8 cellular contexts compared by ENCODE assay signal in the genomic region with DNA sequence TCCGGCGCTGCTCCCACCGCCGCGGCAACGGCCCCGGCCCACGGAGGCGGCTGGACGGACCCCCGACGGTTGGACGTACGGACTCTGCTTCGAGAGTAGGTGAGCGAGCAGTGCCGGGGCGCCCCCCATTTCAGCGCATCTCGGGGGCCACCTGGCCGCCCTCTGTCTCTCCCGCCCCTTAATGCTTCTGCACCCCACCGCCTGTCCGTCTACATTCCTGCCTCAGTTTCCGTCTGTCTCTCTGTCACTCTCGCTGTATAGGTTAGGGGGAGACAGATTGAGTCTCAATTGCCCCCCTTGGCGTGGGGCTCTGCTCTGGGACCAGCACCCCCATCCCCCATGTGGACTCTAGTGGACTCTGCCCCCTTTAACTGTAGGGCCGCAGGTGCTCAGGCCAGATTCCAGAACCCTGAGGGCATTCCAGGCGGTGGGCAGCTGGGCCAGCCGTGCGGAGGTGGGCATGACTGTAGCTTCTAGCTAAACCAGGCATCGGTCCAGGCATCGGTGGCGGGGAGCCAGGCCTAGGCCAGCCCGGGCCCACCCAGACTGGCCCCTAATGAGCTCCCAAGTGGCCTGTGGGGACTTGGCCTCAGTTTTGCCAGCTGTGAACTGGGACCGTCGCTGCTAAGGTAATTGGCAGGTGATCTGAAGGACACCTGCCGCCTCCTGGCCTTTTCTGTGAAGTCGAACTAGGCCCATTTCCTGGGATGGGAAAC. TPM values are rescaled to one million over a fixed set of nuclear protein-coding genes. Genes with fewer than 3 reads are reported as not detected.
DNase-seq lines count a peak whose midpoint lies in the region; ATAC-seq, FAIRE-seq and TF ChIP-seq lines count a peak whose summit lies in the region.

No MANE protein-coding gene starts in this region.

- peaks cover 18% of the 10 kb centered on the region for H3K27me3 Mint-ChIP-seq in GM23338 (ENCODE audit: insufficient read depth, low read depth, poor library complexity)
- H3K27me3 Mint-ChIP-seq in endothelial cell (ENCODE audit: unreplicated experiment), result peaks cover 15% of the 10 kb centered on the region

- H3K9ac ChIP-seq in neural cell (ENCODE audit: low read length), result peak overlapping the region; percentile 53

- no peak for TF ChIP-seq RAD21 in neural cell (conservative IDR thresholded peaks at IDR 0.05)

- in situ Hi-C loops in Panc1 (cut with HindIII; ENCODE audit: low pct_unique_long_range_greater_than_20kb, low sequenced_read_pairs), result no loop called here

- H3K9me2 ChIP-seq in GM23338 (ENCODE audit: insufficient read depth), result no peaks in the 10 kb centered on the region
- no peaks in the 10 kb centered on the region for H3K9me2 ChIP-seq in neural cell (ENCODE audit: insufficient read depth, low read length)

- no peak overlapping the region for H3K27ac ChIP-seq in GM23338 (ENCODE audit: low read depth)
- H3K27ac ChIP-seq in Panc1 (ENCODE audit: low read length), result peak overlapping the region; percentile 66
- no peak overlapping the region for H3K27ac ChIP-seq in neural cell (ENCODE audit: low read length)

- TF ChIP-seq EP300 in neural cell (conservative IDR thresholded peaks at IDR 0.05; ENCODE audit: poor library complexity, severe bottlenecking), result no peak

- H3K4me2 ChIP-seq in GM23338 (peak overlapping the region; percentile 91), neural cell (ENCODE audit: low read length) (no peak overlapping the region)

- POLR2A ChIA-PET in Panc1 (lab: Charles Lee), result no interaction called here

- H2AFZ ChIP-seq in GM23338 (peak overlapping the region; percentile 93), neural cell (ENCODE audit: low read depth, low read length) (peak overlapping the region; percentile 19)

- H3K4me3 Mint-ChIP-seq in GM23338, result peak overlapping the region; percentile 80
- H3K4me3 Mint-ChIP-seq in endothelial cell (ENCODE audit: unreplicated experiment), result peak overlapping the region; percentile 98

- FAIRE-seq in urothelium cell line (lab: Jason Lieb, UNC), result no peak

- no TSS peak for BruUV-seq in Panc1 (replicated peaks; lab: Mats Ljungman, UMichigan)

- H3K4me1 Mint-ChIP-seq in GM23338, result peaks cover 6% of the 10 kb centered on the region
- H3K4me1 Mint-ChIP-seq in endothelial cell (ENCODE audit: unreplicated experiment), result peaks cover 23% of the 10 kb centered on the region

- H3K27me3 ChIP-seq in GM23338 (ENCODE audit: insufficient read depth), result peaks cover 16% of the 10 kb centered on the region
- no peaks in the 10 kb centered on the region for H3K27me3 ChIP-seq in Panc1 (ENCODE audit: control insufficient read depth, insufficient read depth, low read length)
- peaks cover 8% of the 10 kb centered on the region for H3K27me3 ChIP-seq in neural cell (ENCODE audit: insufficient read depth, low read depth, low read length)

- peak overlapping the region; percentile 75 for H3K4me3 ChIP-seq in GM23338
- H3K4me3 ChIP-seq in Panc1 (ENCODE audit: low read depth in 2 of 2, low read length in 2 of 2), result peak overlapping the region; percentile 61 to 74
- H3K4me3 ChIP-seq in neural cell (ENCODE audit: low read length), result peak overlapping the region; percentile 63

- H3K79me2 ChIP-seq in GM23338 (replicated peaks; ENCODE audit: insufficient read depth), result no peaks in the 10 kb centered on the region
- no peaks in the 10 kb centered on the region for H3K79me2 ChIP-seq in neural cell (replicated peaks; ENCODE audit: insufficient read depth, low read length)

- peaks cover 5% of the 10 kb centered on the region; the same call in 1 of the 2 replicates for H3K4me1 ChIP-seq in GM23338 (ENCODE audit: insufficient read depth)
- H3K4me1 ChIP-seq in Panc1 (ENCODE audit: control insufficient read depth, insufficient read depth, low read length), result peaks cover 3% of the 10 kb centered on the region

- no peaks in the 10 kb centered on the region for H4K20me1 ChIP-seq in GM23338 (replicated peaks; ENCODE audit: insufficient read depth)
- no peaks in the 10 kb centered on the region for H4K20me1 ChIP-seq in neural cell (ENCODE audit: insufficient read depth)

- H3K9me3 ChIP-seq in Panc1 (ENCODE audit: control insufficient read depth, insufficient read depth, low read depth, low read length) (no peaks in the 10 kb centered on the region), neural cell (ENCODE audit: low read length) (no peaks in the 10 kb centered on the region)

- H3K9me3 Mint-ChIP-seq in GM23338 (no peaks in the 10 kb centered on the region), endothelial cell (ENCODE audit: unreplicated experiment) (no peaks in the 10 kb centered on the region)

- H3K36me3 Mint-ChIP-seq in GM23338 (ENCODE audit: low read depth) (no peaks in the 10 kb centered on the region), endothelial cell (ENCODE audit: low read depth, unreplicated experiment) (no peaks in the 10 kb centered on the region)

- H3K36me3 ChIP-seq in GM23338 (ENCODE audit: insufficient read depth) (no peaks in the 10 kb centered on the region), Panc1 (ENCODE audit: control insufficient read depth, insufficient read depth, low read length) (peaks cover 4% of the 10 kb centered on the region; the same call in 1 of the 2 replicates), neural cell (ENCODE audit: insufficient read depth, low read length) (no peaks in the 10 kb centered on the region)

- intact Hi-C loops in Panc1 (cut with micrococcal nuclease; ENCODE audit: unreplicated experiment), result loop anchor here (5.0 kb wide), 1 partner anchor 62 kb away; no protein-coding TSS in a partner anchor

- no peak overlapping the region for H3K27ac Mint-ChIP-seq in GM23338
- peak overlapping the region; percentile 75 for H3K27ac Mint-ChIP-seq in endothelial cell (ENCODE audit: unreplicated experiment)

- peak; percentile 44 for DNase-seq in D341Med (ENCODE audit: low spot score)
- DNase-seq in GM23338 (ENCODE audit: low spot score), result no peak
- no peak for DNase-seq in Panc1 (ENCODE audit: low read depth, low spot score)
- no peak for DNase-seq in endothelial cell (ENCODE audit: low spot score)
- no peak for DNase-seq in urothelium cell line (ENCODE audit: low spot score)
- DNase-seq in DMS114 treated with DMSO at 0.1 percent for 48 hours (lab: John Stamatoyannopoulos, UW; ENCODE audit: unreplicated experiment), result no peak
- no peak for DNase-seq in NCI-H128 (lab: John Stamatoyannopoulos, UW; ENCODE audit: unreplicated experiment)

- H3F3A ChIP-seq in GM23338 (replicated peaks; ENCODE audit: low read depth), result peaks cover 11% of the 10 kb centered on the region
- no peaks in the 10 kb centered on the region for H3F3A ChIP-seq in neural cell (ENCODE audit: insufficient read depth, low read length, poor library complexity, severe bottlenecking)

- ATAC-seq in GM23338 (no peak), Panc1 (peak; percentile 5; the same call in 1 of the 2 replicates)

- CTCF ChIA-PET in Panc1 (lab: Charles Lee), result no interaction called here

- TF ChIP-seq CTCF in GM23338 (conservative IDR thresholded peaks at IDR 0.05; ENCODE audit: low read depth in 2 of 2) (no peak), Panc1 (IDR thresholded peaks at IDR 0.05) (no peak), endothelial cell (IDR thresholded peaks at IDR 0.05; ENCODE audit: unreplicated experiment) (no peak), neural cell (IDR thresholded peaks at IDR 0.05; ENCODE audit: poor library complexity, severe bottlenecking) (no peak)

TF ChIP-seq in GM23338, 12 proteins besides CTCF, POLR2A, EP300 and RAD21:
- 0 out of 2 replicates have a peak, but pooled peaks have one; percentile 17 for TF ChIP-seq POLR2AphosphoS5 (IDR thresholded peaks at IDR 0.05; ENCODE audit: low read depth)
- TF ChIP-seq STAT1 (IDR thresholded peaks at IDR 0.05; ENCODE audit: unreplicated experiment), result no peak

TF ChIP-seq in neural cell, 6 proteins besides CTCF, POLR2A, EP300 and RAD21:
- TF ChIP-seq SMC3 (conservative IDR thresholded peaks at IDR 0.05; ENCODE audit: poor library complexity) (no peak), EZH2 (IDR thresholded peaks at IDR 0.05; ENCODE audit: borderline replicate concordance, insufficient read depth, low read length, poor library complexity, severe bottlenecking) (no peak), POLR2AphosphoS5 (IDR thresholded peaks at IDR 0.05) (no peak), TAF1 (IDR thresholded peaks at IDR 0.05; ENCODE audit: low read depth) (no peak)
- TF ChIP-seq, protein P1, sequence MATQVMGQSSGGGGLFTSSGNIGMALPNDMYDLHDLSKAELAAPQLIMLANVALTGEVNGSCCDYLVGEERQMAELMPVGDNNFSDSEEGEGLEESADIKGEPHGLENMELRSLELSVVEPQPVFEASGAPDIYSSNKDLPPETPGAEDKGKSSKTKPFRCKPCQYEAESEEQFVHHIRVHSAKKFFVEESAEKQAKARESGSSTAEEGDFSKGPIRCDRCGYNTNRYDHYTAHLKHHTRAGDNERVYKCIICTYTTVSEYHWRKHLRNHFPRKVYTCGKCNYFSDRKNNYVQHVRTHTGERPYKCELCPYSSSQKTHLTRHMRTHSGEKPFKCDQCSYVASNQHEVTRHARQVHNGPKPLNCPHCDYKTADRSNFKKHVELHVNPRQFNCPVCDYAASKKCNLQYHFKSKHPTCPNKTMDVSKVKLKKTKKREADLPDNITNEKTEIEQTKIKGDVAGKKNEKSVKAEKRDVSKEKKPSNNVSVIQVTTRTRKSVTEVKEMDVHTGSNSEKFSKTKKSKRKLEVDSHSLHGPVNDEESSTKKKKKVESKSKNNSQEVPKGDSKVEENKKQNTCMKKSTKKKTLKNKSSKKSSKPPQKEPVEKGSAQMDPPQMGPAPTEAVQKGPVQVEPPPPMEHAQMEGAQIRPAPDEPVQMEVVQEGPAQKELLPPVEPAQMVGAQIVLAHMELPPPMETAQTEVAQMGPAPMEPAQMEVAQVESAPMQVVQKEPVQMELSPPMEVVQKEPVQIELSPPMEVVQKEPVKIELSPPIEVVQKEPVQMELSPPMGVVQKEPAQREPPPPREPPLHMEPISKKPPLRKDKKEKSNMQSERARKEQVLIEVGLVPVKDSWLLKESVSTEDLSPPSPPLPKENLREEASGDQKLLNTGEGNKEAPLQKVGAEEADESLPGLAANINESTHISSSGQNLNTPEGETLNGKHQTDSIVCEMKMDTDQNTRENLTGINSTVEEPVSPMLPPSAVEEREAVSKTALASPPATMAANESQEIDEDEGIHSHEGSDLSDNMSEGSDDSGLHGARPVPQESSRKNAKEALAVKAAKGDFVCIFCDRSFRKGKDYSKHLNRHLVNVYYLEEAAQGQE (IDR thresholded peaks at IDR 0.05; ENCODE audit: borderline replicate concordance), result no peak

RNA-seq across cellular contexts. Expression of a gene that starts 0.4 kb away (rescaled TPM):
- 3.3 and 4.1 TPM in 2 replicates for total RNA-seq in GM23338 (2014; rRNA removed; shearing (Covaris generic))
- polyA plus RNA-seq in GM23338 (2016; fragmentation: Nextera tagmentation; extraction: Ambion mirVana) (2.7 and 3.2 TPM in 2 replicates), neural cell (0.99 and 1.6 TPM in 2 replicates)
- total RNA-seq in Panc1 (2021; ENCODE audit: unreplicated experiment) (4.8 TPM), endothelial cell (ENCODE audit: unreplicated experiment) (60.1 TPM)
- 3.8 TPM for polyA plus RNA-seq in Panc1 (2012; ENCODE audit: insufficient read length)
- 1.0 and 1.7 TPM in 2 replicates for polyA minus RNA-seq in neural cell

RNA-seq across cellular contexts. Expression of a gene that starts 30.5 kb away (rescaled TPM):
- total RNA-seq in GM23338 (2014; rRNA removed; shearing (Covaris generic)), result 42.3 and 49.4 TPM in 2 replicates
- polyA plus RNA-seq in GM23338 (2016; fragmentation: Nextera tagmentation; extraction: Ambion mirVana) (99.5 and 99.7 TPM in 2 replicates), neural cell (73.2 and 92.7 TPM in 2 replicates)
- total RNA-seq in Panc1 (2021; ENCODE audit: unreplicated experiment) (78.1 TPM), endothelial cell (ENCODE audit: unreplicated experiment) (112 TPM)
- polyA plus RNA-seq in Panc1 (2012; ENCODE audit: insufficient read length), result 190 TPM
- 32.6 and 41.3 TPM in 2 replicates for polyA minus RNA-seq in neural cell

Comparison
In these comparisons a context has a peak if more than half of its experiments do, and no peak if none do; other contexts are left out.
1. RNA of a gene that starts 0.4 kb away (total RNA-seq): 60.1 TPM in endothelial cell (single experiment); 4.8 TPM in Panc1 (single experiment) and 3.3 to 4.1 TPM in GM23338; every median in the first group is over 10 times any median in the second.
2. Peak in every context shown above with its lines, with median percentiles within 50 percentile points of each other: H3K4me3 ChIP-seq.